Comparison of ENCODE assay signal across 17 cellular contexts in the genomic region with DNA sequence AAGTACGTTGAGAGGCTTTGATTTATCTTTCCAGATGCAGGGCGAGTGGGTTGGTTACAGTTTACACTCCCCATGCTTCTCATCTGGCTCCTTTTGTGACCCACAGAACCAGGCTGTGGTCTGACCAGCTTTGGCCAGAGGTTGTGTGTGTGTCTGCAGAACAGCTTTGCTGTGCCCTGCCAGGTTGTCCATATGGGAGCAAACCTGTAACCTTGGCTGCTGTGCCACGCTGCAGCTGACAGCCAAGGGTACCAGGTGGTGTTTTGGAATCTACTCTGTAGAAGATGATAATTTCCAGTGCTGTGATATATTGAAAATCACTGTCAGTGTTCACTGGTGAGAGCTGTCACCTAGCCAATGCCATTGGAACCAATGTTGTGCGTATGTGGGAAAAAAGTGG. TPM values are rescaled to one million over a fixed set of nuclear protein-coding genes. Genes with fewer than 3 reads are reported as not detected.
DNase-seq lines count a peak whose midpoint lies in the region; ATAC-seq, FAIRE-seq and TF ChIP-seq lines count a peak whose summit lies in the region.
"Had no signal": no experiment of that assay in that cellular context is flagged by ENCODE, and none has a peak within 500 bp of the region (broad histone marks: within the 10 kb centered on the region; RNA-seq: fewer than 3 reads in every experiment).

No MANE protein-coding gene starts in this region.

- H3K27me3 Mint-ChIP-seq in activated CD4-positive, alpha-beta T cell treated with anti-CD3 and anti-CD28 coated beads, Interleukin-2, amount 10 ng/mL, durations not matched to agents 24 days and 14 days: no peaks in the 10 kb centered on the region
- H3K27me3 Mint-ChIP-seq in activated CD4-positive, alpha-beta T cell treated with anti-CD3 and anti-CD28 coated beads, Interleukin-2, amount 10 ng/mL, durations not matched to agents 7 days and 5 days: no peaks in the 10 kb centered on the region
- no peaks in the 10 kb centered on the region for H3K27me3 Mint-ChIP-seq in mesothelial cell of epicardium (ENCODE audit: low read depth)
- H3K27me3 Mint-ChIP-seq in CD4-positive, alpha-beta T cell: no peaks in the 10 kb centered on the region
- H3K27me3 Mint-ChIP-seq: CD8-positive, alpha-beta memory T cell had no signal

- WGBS in pancreas, 2 donors: 45 to 48% methylated on average over 4 of the region's 4 CpGs

- H3K4me1 Mint-ChIP-seq in activated CD4-positive, alpha-beta T cell treated with anti-CD3 and anti-CD28 coated beads, Interleukin-2, amount 10 ng/mL, durations not matched to agents 24 days and 14 days: peaks cover 8% of the 10 kb centered on the region
- H3K4me1 Mint-ChIP-seq in activated CD4-positive, alpha-beta T cell treated with anti-CD3 and anti-CD28 coated beads, Interleukin-2, amount 10 ng/mL, durations not matched to agents 7 days and 5 days: peaks cover 13% of the 10 kb centered on the region
- H3K4me1 Mint-ChIP-seq in mesothelial cell of epicardium: no peaks in the 10 kb centered on the region
- H3K4me1 Mint-ChIP-seq in CD4-positive, alpha-beta T cell (ENCODE audit: low read depth): peaks cover 18% of the 10 kb centered on the region
- H3K4me1 Mint-ChIP-seq: CD14-positive monocyte, H9 had no signal

- no peak for TF ChIP-seq POLR2A in vagina (IDR thresholded peaks at IDR 0.05)

- CTCF ChIA-PET in activated CD4-positive, alpha-beta T cell treated with anti-CD3 and anti-CD28 coated beads, Interleukin-2, amount 10 ng/mL, durations not matched to agents 7 days and 5 days (lab: Charles Lee): interaction anchor here (1.5 kb wide), 1 partner anchor 360 kb away, joined by 4 read pairs; no protein-coding TSS in a partner anchor
- CTCF ChIA-PET in CD4-positive, alpha-beta T cell (lab: Charles Lee): interaction anchor here (1.7 kb wide), 1 partner anchor 15 kb away, joined by 5 read pairs; no protein-coding TSS in a partner anchor

- H3K4me3 ChIP-seq in pancreas: no peak overlapping the region
- H3K4me3 ChIP-seq in vagina: no peak overlapping the region
- H3K4me3 ChIP-seq: BLaER1 had no signal

- H3K4me3 Mint-ChIP-seq in activated CD4-positive, alpha-beta T cell treated with anti-CD3 and anti-CD28 coated beads, Interleukin-2, amount 10 ng/mL, durations not matched to agents 24 days and 14 days: no peak overlapping the region
- no peak overlapping the region for H3K4me3 Mint-ChIP-seq in activated CD4-positive, alpha-beta T cell treated with anti-CD3 and anti-CD28 coated beads, Interleukin-2, amount 10 ng/mL, durations not matched to agents 7 days and 5 days
- no peak overlapping the region for H3K4me3 Mint-ChIP-seq in mesothelial cell of epicardium
- H3K4me3 Mint-ChIP-seq in CD4-positive, alpha-beta T cell: no peak overlapping the region
- H3K4me3 Mint-ChIP-seq: CD14-positive monocyte; CD8-positive, alpha-beta memory T cell; H9 had no signal

- H3K36me3 ChIP-seq in pancreas: no peaks in the 10 kb centered on the region
- H3K36me3 ChIP-seq in vagina: no peaks in the 10 kb centered on the region

- DNase-seq in activated CD4-positive, alpha-beta T cell treated with anti-CD3 and anti-CD28 coated beads, Interleukin-2, amount 10 ng/mL, durations not matched to agents 24 days and 14 days: peak; percentile 33
- DNase-seq in activated CD4-positive, alpha-beta T cell treated with anti-CD3 and anti-CD28 coated beads, Interleukin-2, amount 10 ng/mL, durations not matched to agents 7 days and 5 days: no peak
- peak; percentile 86 for DNase-seq in NCI-H1694 treated with DMSO at 0.1 percent for 48 hours (lab: John Stamatoyannopoulos, UW)
- peak in 2 of 6 donors; percentile 10 to 34 for DNase-seq in pancreas
- no peak for DNase-seq in mesothelial cell of epicardium (ENCODE audit: low spot score in 2 of 2, unreplicated experiment in 2 of 2)
- no peak for DNase-seq in CD4-positive, alpha-beta T cell
- DNase-seq in vagina (ENCODE audit: extremely low spot score in 2 of 2): no peak
- DNase-seq: 8988T; CD8-positive, alpha-beta memory T cell; COR-L47; DMS153; DMS79; GF-D8; H9 had no signal

- no peak for FAIRE-seq in pancreas (lab: Jason Lieb, UNC)
- FAIRE-seq: H1 had no signal

- intact Hi-C loops in activated CD4-positive, alpha-beta T cell treated with anti-CD3 and anti-CD28 coated beads, Interleukin-2, amount 10 ng/mL, durations not matched to agents 24 days and 14 days (cut with micrococcal nuclease): no loop called here
- intact Hi-C loops in pancreas (cut with DNase I) (no loop called here), vagina (cut with DNase I) (no loop called here)
- intact Hi-C loops in CD4-positive, alpha-beta T cell (cut with DNase I, micrococcal nuclease): loop anchor here in 1 of 2 experiments (10.0 kb wide), 1 partner anchor 454 kb away; no protein-coding TSS in a partner anchor

- POLR2A ChIA-PET in activated CD4-positive, alpha-beta T cell treated with anti-CD3 and anti-CD28 coated beads, Interleukin-2, amount 10 ng/mL, durations not matched to agents 7 days and 5 days (lab: Charles Lee): no interaction called here
- POLR2A ChIA-PET in CD4-positive, alpha-beta T cell (lab: Charles Lee): no interaction called here

- H3K36me3 Mint-ChIP-seq in activated CD4-positive, alpha-beta T cell treated with anti-CD3 and anti-CD28 coated beads, Interleukin-2, amount 10 ng/mL, durations not matched to agents 24 days and 14 days (ENCODE audit: low read depth): peaks cover 59% of the 10 kb centered on the region
- H3K36me3 Mint-ChIP-seq in activated CD4-positive, alpha-beta T cell treated with anti-CD3 and anti-CD28 coated beads, Interleukin-2, amount 10 ng/mL, durations not matched to agents 7 days and 5 days (ENCODE audit: low read depth): peaks cover 69% of the 10 kb centered on the region
- H3K36me3 Mint-ChIP-seq in mesothelial cell of epicardium: peaks cover 44% of the 10 kb centered on the region
- no peaks in the 10 kb centered on the region for H3K36me3 Mint-ChIP-seq in CD4-positive, alpha-beta T cell (ENCODE audit: low read depth)
- H3K36me3 Mint-ChIP-seq: CD8-positive, alpha-beta memory T cell had no signal

- peak in 3 of 4 donors; percentile 64 to 76 (median 73) for ATAC-seq in pancreas
- no peak for ATAC-seq in CD4-positive, alpha-beta T cell (ENCODE audit: poor library complexity)

- H3K27ac ChIP-seq in pancreas (no peak overlapping the region), vagina (no peak overlapping the region)
- no peak overlapping the region for H3K27ac ChIP-seq in CD4-positive, alpha-beta T cell (ENCODE audit: low read depth, low read length)
- H3K27ac ChIP-seq: BLaER1 had no signal

- H3K4me1 ChIP-seq in pancreas: no peaks in the 10 kb centered on the region
- H3K4me1 ChIP-seq in vagina: no peaks in the 10 kb centered on the region
- H3K4me1 ChIP-seq: BLaER1 had no signal

- H3K27me3 ChIP-seq in pancreas (no peaks in the 10 kb centered on the region), vagina (no peaks in the 10 kb centered on the region)
- no peaks in the 10 kb centered on the region for H3K27me3 ChIP-seq in CD4-positive, alpha-beta T cell (ENCODE audit: control insufficient read depth, insufficient read depth, low read length)
- H3K27me3 ChIP-seq: BLaER1 had no signal

- H3K9me3 Mint-ChIP-seq in activated CD4-positive, alpha-beta T cell treated with anti-CD3 and anti-CD28 coated beads, Interleukin-2, amount 10 ng/mL, durations not matched to agents 24 days and 14 days: no peaks in the 10 kb centered on the region
- no peaks in the 10 kb centered on the region for H3K9me3 Mint-ChIP-seq in activated CD4-positive, alpha-beta T cell treated with anti-CD3 and anti-CD28 coated beads, Interleukin-2, amount 10 ng/mL, durations not matched to agents 7 days and 5 days
- H3K9me3 Mint-ChIP-seq in mesothelial cell of epicardium: no peaks in the 10 kb centered on the region
- no peaks in the 10 kb centered on the region for H3K9me3 Mint-ChIP-seq in CD4-positive, alpha-beta T cell
- H3K9me3 Mint-ChIP-seq: CD8-positive, alpha-beta memory T cell; H9 had no signal

- H3K9me3 ChIP-seq in pancreas (no peaks in the 10 kb centered on the region), vagina (no peaks in the 10 kb centered on the region)
- no peaks in the 10 kb centered on the region for H3K9me3 ChIP-seq in CD4-positive, alpha-beta T cell (ENCODE audit: control insufficient read depth, low read length)
- H3K9me3 ChIP-seq: BLaER1 had no signal

- no peak overlapping the region for H3K27ac Mint-ChIP-seq in activated CD4-positive, alpha-beta T cell treated with anti-CD3 and anti-CD28 coated beads, Interleukin-2, amount 10 ng/mL, durations not matched to agents 24 days and 14 days
- H3K27ac Mint-ChIP-seq in activated CD4-positive, alpha-beta T cell treated with anti-CD3 and anti-CD28 coated beads, Interleukin-2, amount 10 ng/mL, durations not matched to agents 7 days and 5 days: no peak overlapping the region
- no peak overlapping the region for H3K27ac Mint-ChIP-seq in mesothelial cell of epicardium
- no peak overlapping the region for H3K27ac Mint-ChIP-seq in CD4-positive, alpha-beta T cell
- H3K27ac Mint-ChIP-seq: CD14-positive monocyte had no signal

- TF ChIP-seq CTCF in pancreas (IDR thresholded peaks at IDR 0.05) (no peak), mesothelial cell of epicardium (IDR thresholded peaks at IDR 0.05; ENCODE audit: unreplicated experiment) (no peak), vagina (IDR thresholded peaks at IDR 0.05) (no peak)
- TF ChIP-seq CTCF in CD4-positive, alpha-beta T cell (IDR thresholded peaks at IDR 0.05): no peak

RNA-seq across cellular contexts. Expression of a gene that starts 18.2 kb away (rescaled TPM):
- total RNA-seq in activated CD4-positive, alpha-beta T cell treated with anti-CD3 and anti-CD28 coated beads, Interleukin-2, amount 10 ng/mL, durations not matched to agents 24 days and 14 days: 54.4 and 63.0 TPM in 2 replicates
- total RNA-seq in activated CD4-positive, alpha-beta T cell treated with anti-CD3 and anti-CD28 coated beads, Interleukin-2, amount 10 ng/mL, durations not matched to agents 7 days and 5 days: 100 to 1,000 TPM; 173 to 203 TPM
- total RNA-seq in pancreas: 1 to 10 TPM in 2 of 6 donors, under 1 TPM in 4; 0.09 to 2.0 (median 0.65) TPM
- under 1 TPM; 0.05 to 0.15 TPM for polyA plus RNA-seq in pancreas
- total RNA-seq in mesothelial cell of epicardium: 54.3 to 58.1 TPM (median 56.4 TPM) in 3 replicates
- 1 to 10 TPM; 3.4 to 3.8 TPM for total RNA-seq in CD4-positive, alpha-beta T cell
- 6.4 TPM for total RNA-seq in vagina

Comparison
In these comparisons a context has a peak if more than half of its experiments do, and no peak if none do; other contexts are left out.
1. DNase-seq: peak in activated CD4-positive, alpha-beta T cell treated with anti-CD3 and anti-CD28 coated beads, Interleukin-2, amount 10 ng/mL, durations not matched to agents 24 days and 14 days (single experiment) and NCI-H1694 treated with DMSO at 0.1 percent for 48 hours (single experiment); none in activated CD4-positive, alpha-beta T cell treated with anti-CD3 and anti-CD28 coated beads, Interleukin-2, amount 10 ng/mL, durations not matched to agents 7 days and 5 days (single experiment), mesothelial cell of epicardium (0 of 2), CD4-positive, alpha-beta T cell (0 of 10) and vagina (0 of 2).